8 cellular contexts compared by ENCODE assay signal in the genomic region with DNA sequence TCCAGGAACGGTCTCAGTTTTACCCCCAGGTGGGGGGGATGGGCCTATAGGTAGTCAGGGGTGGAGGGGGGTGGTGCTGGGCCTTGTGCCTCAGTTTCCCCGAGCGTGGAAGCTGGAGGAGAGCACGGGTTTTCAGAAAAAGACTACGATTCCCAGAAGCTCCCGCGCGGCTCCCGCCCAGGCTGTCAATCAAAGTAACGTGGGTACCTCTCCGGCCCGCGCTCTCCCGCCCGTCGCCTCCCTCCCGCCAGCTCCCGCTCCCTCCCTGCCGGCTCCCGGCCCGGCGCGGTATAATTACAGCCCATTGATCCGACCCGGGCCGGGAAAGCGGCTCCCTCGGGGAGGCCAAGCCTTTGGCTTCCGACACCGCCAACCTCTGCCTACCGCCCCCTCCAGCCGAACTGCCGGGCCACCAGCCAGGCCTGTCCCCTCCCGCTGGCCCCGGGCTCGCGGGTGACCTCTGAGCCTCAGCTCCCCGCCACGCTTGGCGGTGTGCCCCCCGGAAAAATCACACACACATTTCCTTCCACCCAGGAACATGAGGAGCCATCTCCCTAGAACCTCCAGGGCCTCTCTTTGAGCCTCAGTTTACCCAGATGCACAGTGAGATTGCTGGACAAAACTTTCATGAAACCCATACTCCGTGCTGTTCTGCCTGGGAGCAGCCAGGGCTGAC.
DNase-seq lines count a peak whose midpoint lies in the region; ATAC-seq and TF ChIP-seq lines count a peak whose summit lies in the region.

No MANE protein-coding gene starts in this region.

- in situ Hi-C loops in GM13976 (cut with MboI; ENCODE audit: low sequenced_read_pairs, unreplicated experiment) = no loop called here

- H3K27ac Mint-ChIP-seq in central memory CD8-positive, alpha-beta T cell (ENCODE audit: low read depth) = peak overlapping the region; percentile 94

- H3K9me3 Mint-ChIP-seq in central memory CD8-positive, alpha-beta T cell = no peaks in the 10 kb centered on the region

- DNase-seq in GM13976 (ENCODE audit: low spot score) = peak; percentile 92
- DNase-seq in NCI-H226 = peak; percentile 86
- peak; percentile 70 to 74 for DNase-seq in central memory CD8-positive, alpha-beta T cell (ENCODE audit: low spot score in 2 of 2)
- DNase-seq in islet precursor cell = peak; percentile 96
- peak; percentile 69 to 78 for DNase-seq in stimulated activated CD4-positive, alpha-beta T cell treated with anti-CD3 and anti-CD28 coated beads, Interleukin-12 subunit alpha, Interleukin-12 subunit beta, amount 100 ng/mL, for 24 hours (ENCODE audit: low read depth in 2 of 2)

- peaks cover 25% of the 10 kb centered on the region for H3K4me1 Mint-ChIP-seq in central memory CD8-positive, alpha-beta T cell

- peak; percentile 48 for ATAC-seq in HG03135 (IDR thresholded peaks at IDR 0.05; ENCODE audit: unreplicated experiment)
- peak; percentile 52 to 53 for ATAC-seq in activated CD4-positive, CD25-positive, alpha-beta regulatory T cell treated with anti-CD3 and anti-CD28 coated beads, Interleukin-2, amount 50 U/mL, for 24 hours
- peak; percentile 50 for ATAC-seq in central memory CD8-positive, alpha-beta T cell (replicated peaks; ENCODE audit: extremely low read depth, poor library complexity, severe bottlenecking)
- ATAC-seq in HG02588 (IDR thresholded peaks at IDR 0.05; ENCODE audit: unreplicated experiment) = no peak

- no peaks in the 10 kb centered on the region for H3K27me3 Mint-ChIP-seq in central memory CD8-positive, alpha-beta T cell

- peaks cover 30% of the 10 kb centered on the region for H3K36me3 Mint-ChIP-seq in central memory CD8-positive, alpha-beta T cell (ENCODE audit: insufficient read depth)

- peak overlapping the region; percentile 89 for H3K4me3 Mint-ChIP-seq in central memory CD8-positive, alpha-beta T cell

- no peak for TF ChIP-seq CTCF in GM13976 (IDR thresholded peaks at IDR 0.05; ENCODE audit: borderline replicate concordance, control extremely low read depth, extremely low read depth, insufficient read depth, missing control alignments)
